Comparison of ENCODE assay signal across 8 cellular contexts in genomic region chr6:43774776-43775583, GRCh38. TPM values are rescaled to one million over a fixed set of nuclear protein-coding genes. Genes with fewer than 3 reads are reported as not detected.
DNase-seq lines count a peak whose midpoint lies in the region; ATAC-seq and TF ChIP-seq lines count a peak whose summit lies in the region.

No MANE protein-coding gene starts in this region.

- ATAC-seq in activated B cell treated with CpG ODN at 0.5 μM for 24 hours (ENCODE audit: low read depth), result no peak
- peak; percentile 24 for ATAC-seq in left colon
- no peak for ATAC-seq in HG03159 (IDR thresholded peaks at IDR 0.05; ENCODE audit: unreplicated experiment)

- H3K4me3 Mint-ChIP-seq in activated B cell treated with CpG ODN at 0.5 μM for 24 hours, result peak overlapping the region; percentile 7

- peaks cover 40% of the 10 kb centered on the region for H3K4me1 Mint-ChIP-seq in activated B cell treated with CpG ODN at 0.5 μM for 24 hours

- CTCF ChIA-PET in activated B cell treated with CpG ODN at 0.5 μM for 24 hours (lab: Charles Lee), result interaction anchor here (1.0 to 8.4 kb wide), 8 partner anchors 9 to 108 kb away, joined by 3 to 99 read pairs (median 4); no protein-coding TSS in a partner anchor

- no peaks in the 10 kb centered on the region for H3K27me3 ChIP-seq in MG63

- H3K9me3 Mint-ChIP-seq in activated B cell treated with CpG ODN at 0.5 μM for 24 hours, result no peaks in the 10 kb centered on the region

- POLR2A ChIA-PET in activated B cell treated with CpG ODN at 0.5 μM for 24 hours (lab: Charles Lee), result interaction anchor here (0.5 to 1.0 kb wide), 3 partner anchors 16 to 1075 kb away, joined by 3 to 4 read pairs (median 4); no protein-coding TSS in a partner anchor

- peaks cover 9% of the 10 kb centered on the region for H3K36me3 Mint-ChIP-seq in activated B cell treated with CpG ODN at 0.5 μM for 24 hours (ENCODE audit: low read depth)

- TF ChIP-seq CTCF in activated B cell treated with CpG ODN at 0.5 μM for 24 hours (IDR thresholded peaks at IDR 0.05), result peak; percentile 54

- no peaks in the 10 kb centered on the region for H3K9me3 ChIP-seq in MG63

- peak overlapping the region; percentile 82 for H3K4me3 ChIP-seq in MG63

- H3K27ac Mint-ChIP-seq in activated B cell treated with CpG ODN at 0.5 μM for 24 hours, result no peak overlapping the region

- H3K36me3 ChIP-seq in MG63, result peaks cover 73% of the 10 kb centered on the region

- peaks cover 14% of the 10 kb centered on the region for H3K27me3 Mint-ChIP-seq in activated B cell treated with CpG ODN at 0.5 μM for 24 hours

- DNase-seq in NCI-H1436 (lab: John Stamatoyannopoulos, UW) (peak; percentile 69), NCI-H1436 treated with DMSO at 0.1 percent for 48 hours (lab: John Stamatoyannopoulos, UW) (no peak), MG63 (peak; percentile 48), activated B cell treated with CpG ODN at 0.5 μM for 24 hours (peak; percentile 40), cerebellum (ENCODE audit: low spot score) (peak; percentile 82), left colon (peak; percentile 77 to 86)
- peak; percentile 45 to 60 for DNase-seq in stimulated activated CD4-positive, alpha-beta T cell treated with anti-CD3 and anti-CD28 coated beads, Interleukin-4, amount 100 ng/mL, for 4 hours

- intact Hi-C loops in activated B cell treated with CpG ODN at 0.5 μM for 24 hours (cut with micrococcal nuclease) (loop anchor here (2.0 to 10.0 kb wide), 6 partner anchors 24 to 1878 kb away; partner anchors contain the start of genes HSP90AB1, MRPS18A and USP49), left colon (cut with DNase I, micrococcal nuclease) (no loop called here)

RNA-seq across cellular contexts. Expression of gene VEGFA, which starts 5.0 kb away (rescaled TPM):
- total RNA-seq in MG63 (2014; rRNA removed; shearing (Covaris generic); ENCODE audit: low replicate concordance), result 55.5 and 57.6 TPM in 2 replicates
- total RNA-seq in activated B cell treated with CpG ODN at 0.5 μM for 24 hours (29.0 and 31.3 TPM in 2 replicates), cerebellum (34.4 TPM), left colon (100 to 1,000 TPM; 107 to 110 TPM)
